ENCODE assay signal across 26 cellular contexts in genomic region chr11:83483808-83484207, GRCh38.
"Had no signal": no experiment of that assay in that cellular context is flagged by ENCODE, and none has a peak within 500 bp of the region (broad histone marks: within the 10 kb centered on the region; RNA-seq: fewer than 3 reads in every experiment).

No MANE protein-coding gene starts in this region.

- H3K4me1 ChIP-seq: colonic mucosa, esophagus squamous epithelium, heart right ventricle, lower lobe of right lung, right lobe of liver, suprapubic skin had no signal

- H3K4me3 ChIP-seq: colonic mucosa, esophagus squamous epithelium, heart right ventricle, lower lobe of right lung, right lobe of liver, suprapubic skin had no signal

- H3K36me3 ChIP-seq: colonic mucosa, esophagus squamous epithelium, heart right ventricle, lower lobe of right lung, right lobe of liver, suprapubic skin had no signal

- DNase-seq: colonic mucosa; effector CD8-positive, alpha-beta T cell; erythroblast; esophagus squamous epithelium; foreskin melanocyte; glutamatergic neuron; heart right ventricle; hypothalamus; immature natural killer cell; islet precursor cell; kidney glomerular epithelial cell; left ventricle myocardium superior; lower lobe of right lung; natural killer cell; right lobe of liver; small intestine; stimulated activated CD4-positive, alpha-beta T cell treated with anti-CD3 and anti-CD28 coated beads, Interleukin-15, amount 100 ng/mL, for 24 hours; stimulated activated CD4-positive, alpha-beta T cell treated with anti-CD3 and anti-CD28 coated beads, Interleukin-2, amount 100 ng/mL, for 48 hours; stimulated activated naive CD4-positive, alpha-beta T cell; stimulated activated naive CD8-positive, alpha-beta T cell treated with anti-CD3 and anti-CD28 coated beads, Interleukin-15, amount 100 ng/mL, for 72 hours; trophoblast cell had no signal

- H3K27me3 ChIP-seq: colonic mucosa, esophagus squamous epithelium, heart right ventricle, right lobe of liver, suprapubic skin had no signal

- H3K27ac Mint-ChIP-seq: dendritic cell treated with granulocyte-macrophage colony-stimulating factor and Interleukin-4, amounts not matched to agents 40 ng/mL and 50 ng/mL, for 4 days; immature natural killer cell; natural killer cell; progenitor cell of endocrine pancreas; stimulated activated naive CD8-positive, alpha-beta T cell treated with anti-CD3 and anti-CD28 coated beads, Interleukin-15, amount 100 ng/mL, for 72 hours had no signal

- ATAC-seq: heart right ventricle; left ventricle myocardium superior; lower lobe of right lung; natural killer cell; right lobe of liver; stimulated activated naive CD8-positive, alpha-beta T cell treated with anti-CD3 and anti-CD28 coated beads, Interleukin-15, amount 100 ng/mL, for 72 hours had no signal

- H2AFZ ChIP-seq: parathyroid adenoma had no signal

- H3K4me1 Mint-ChIP-seq: immature natural killer cell; natural killer cell; stimulated activated naive CD8-positive, alpha-beta T cell treated with anti-CD3 and anti-CD28 coated beads, Interleukin-15, amount 100 ng/mL, for 72 hours had no signal

- H3K79me2 ChIP-seq: parathyroid adenoma had no signal

- H3K36me3 Mint-ChIP-seq: immature natural killer cell, natural killer cell had no signal

- H3K9me3 Mint-ChIP-seq: dendritic cell treated with granulocyte-macrophage colony-stimulating factor and Interleukin-4, amounts not matched to agents 40 ng/mL and 50 ng/mL, for 4 days; stimulated activated naive CD8-positive, alpha-beta T cell treated with anti-CD3 and anti-CD28 coated beads, Interleukin-15, amount 100 ng/mL, for 72 hours had no signal

- FAIRE-seq: endothelial cell of umbilical vein, small intestine had no signal

- H3K9ac ChIP-seq: parathyroid adenoma had no signal

- H3K27ac ChIP-seq: colonic mucosa, esophagus squamous epithelium, heart right ventricle, lower lobe of right lung, parathyroid adenoma, right lobe of liver, suprapubic skin had no signal

- H3K27me3 Mint-ChIP-seq: dendritic cell treated with granulocyte-macrophage colony-stimulating factor and Interleukin-4, amounts not matched to agents 40 ng/mL and 50 ng/mL, for 4 days had no signal

- H3K9me3 ChIP-seq: colonic mucosa, esophagus squamous epithelium, heart right ventricle, lower lobe of right lung, right lobe of liver, suprapubic skin had no signal

- H3K4me3 Mint-ChIP-seq: dendritic cell treated with granulocyte-macrophage colony-stimulating factor and Interleukin-4, amounts not matched to agents 40 ng/mL and 50 ng/mL, for 4 days; immature natural killer cell; natural killer cell; stimulated activated naive CD8-positive, alpha-beta T cell treated with anti-CD3 and anti-CD28 coated beads, Interleukin-15, amount 100 ng/mL, for 72 hours had no signal
